ENCODE assay signal across 41 cellular contexts in genomic region chr2:215603440-215603839, GRCh38.
"Had no signal": no experiment of that assay in that cellular context is flagged by ENCODE, and none has a peak within 500 bp of the region (broad histone marks: within the 10 kb centered on the region; RNA-seq: fewer than 3 reads in every experiment).

No MANE protein-coding gene starts in this region.

- H3K27ac Mint-ChIP-seq: activated CD8-positive, alpha-beta T cell treated with anti-CD3 and anti-CD28 coated beads for 36 hours; activated naive CD4-positive, alpha-beta T cell treated with anti-CD3 and anti-CD28 coated beads, Interleukin-2, amount 50 U/mL, for 24 hours; activated naive CD8-positive, alpha-beta T cell treated with anti-CD3 and anti-CD28 coated beads, Interleukin-2, amount 10 ng/mL, durations not matched to agents 7 days and 5 days; activated T-cell treated with anti-CD3 and anti-CD28 coated beads, Interleukin-2, amount 50 U/mL, for 72 hours; activated T-helper 2 cell treated with anti-CD3 and anti-CD28 coated beads, Interferon-gamma antibody, Interleukin-2, Interleukin-4, amounts not matched to agents 10 μg/mL and 5 μg/mL and 100 μg/mL, durations not matched to agents 14 hours and 24 hours and 36 hours had no signal

- H3K4me1 ChIP-seq: body of pancreas, breast epithelium, Peyer's patch, SJSA1 had no signal

- H3K9me3 Mint-ChIP-seq: activated CD8-positive, alpha-beta T cell treated with anti-CD3 and anti-CD28 coated beads for 36 hours; activated naive CD4-positive, alpha-beta T cell treated with anti-CD3 and anti-CD28 coated beads, Interleukin-2, amount 50 U/mL, for 24 hours; activated T-helper 2 cell treated with anti-CD3 and anti-CD28 coated beads, Interferon-gamma antibody, Interleukin-2, Interleukin-4, amounts not matched to agents 10 μg/mL and 5 μg/mL and 100 μg/mL, durations not matched to agents 14 hours and 24 hours and 36 hours had no signal

- H3K36me3 ChIP-seq: ascending aorta, breast epithelium, MG63, Peyer's patch, SJSA1 had no signal

- H3K27ac ChIP-seq: ascending aorta, body of pancreas, breast epithelium, Peyer's patch, SJSA1, VCaP had no signal

- H3K36me3 Mint-ChIP-seq: activated naive CD4-positive, alpha-beta T cell treated with anti-CD3 and anti-CD28 coated beads, Interleukin-2, amount 50 U/mL, for 24 hours; activated naive CD8-positive, alpha-beta T cell treated with anti-CD3 and anti-CD28 coated beads, Interleukin-2, amount 10 ng/mL, durations not matched to agents 7 days and 5 days had no signal

- H3K4me3 ChIP-seq: ascending aorta, body of pancreas, breast epithelium, MG63, Peyer's patch, SJSA1 had no signal

- H3K4me1 Mint-ChIP-seq: activated naive CD4-positive, alpha-beta T cell treated with anti-CD3 and anti-CD28 coated beads, Interleukin-2, amount 50 U/mL, for 24 hours; activated naive CD8-positive, alpha-beta T cell treated with anti-CD3 and anti-CD28 coated beads, Interleukin-2, amount 10 ng/mL, durations not matched to agents 7 days and 5 days had no signal

- H3K27me3 ChIP-seq: ascending aorta, body of pancreas, breast epithelium, MG63, Peyer's patch, SJSA1 had no signal

- ATAC-seq: activated CD8-positive, alpha-beta T cell treated with anti-CD3 and anti-CD28 coated beads for 36 hours; activated T-cell treated with anti-CD3 and anti-CD28 coated beads, Interleukin-2, amount 50 U/mL, for 72 hours; body of pancreas; PC-3 had no signal

- H3K4me3 Mint-ChIP-seq: activated CD8-positive, alpha-beta T cell treated with anti-CD3 and anti-CD28 coated beads for 36 hours; activated naive CD4-positive, alpha-beta T cell treated with anti-CD3 and anti-CD28 coated beads, Interleukin-2, amount 50 U/mL, for 24 hours; activated naive CD8-positive, alpha-beta T cell treated with anti-CD3 and anti-CD28 coated beads, Interleukin-2, amount 10 ng/mL, durations not matched to agents 7 days and 5 days; activated T-cell treated with anti-CD3 and anti-CD28 coated beads, Interleukin-2, amount 50 U/mL, for 72 hours had no signal

- H3K9me3 ChIP-seq: ascending aorta, body of pancreas, breast epithelium, MG63, Peyer's patch, SJSA1 had no signal

- DNase-seq: activated CD4-positive, alpha-beta T cell treated with anti-CD3 and anti-CD28 coated beads for 1 hour; activated CD4-positive, alpha-beta T cell treated with anti-CD3 and anti-CD28 coated beads for 48 hours; activated CD4-positive, alpha-beta T cell treated with anti-CD3 and anti-CD28 coated beads, Interleukin-2, amount 50 U/mL, for 4 hours; activated CD4-positive, CD25-positive, alpha-beta regulatory T cell; activated CD8-positive, alpha-beta T cell treated with anti-CD3 and anti-CD28 coated beads for 36 hours; activated gamma-delta T cell; activated naive CD4-positive, alpha-beta T cell treated with Interleukin-2 at 50 U/mL for 16 hours; activated naive CD8-positive, alpha-beta T cell treated with anti-CD3 and anti-CD28 coated beads, Interleukin-2, amount 10 ng/mL, durations not matched to agents 7 days and 5 days; activated T-cell treated with anti-CD3 and anti-CD28 coated beads, Interleukin-2, amount 50 U/mL, for 1 hour; activated T-cell treated with anti-CD3 and anti-CD28 coated beads, Interleukin-2, amount 50 U/mL, for 72 hours; amygdala; body of pancreas; caudate nucleus; cerebellar nuclear complex; Karpas-422; KBM-7; MG63; NCI-H1048; NCI-H1105 treated with DMSO at 0.1 percent for 48 hours; NCI-H1436; NCI-H1694; NCI-H1930; NCI-H2081 treated with DMSO at 0.1 percent for 48 hours; NCI-H510A; NCI-H526; NCI-H748 treated with DMSO at 0.1 percent for 48 hours; NK-92 treated with Interleukin-12 subunit alpha and Interleukin-12 subunit beta, amount 100 ng/mL, for 24 hours; PC-3; Peyer's patch; RPMI8226; SHP77 treated with DMSO at 0.1 percent for 48 hours; SW 1271; T-helper 1 cell; T-helper 2 cell; T-helper 9 cell had no signal
